ENCODE assay signal across 1 cellular context in genomic region chr14:98163285-98163741, GRCh38.
TF ChIP-seq lines count a peak whose summit lies in the region.

No MANE protein-coding gene starts in this region.

TF ChIP-seq in H1, 55 proteins besides CTCF, POLR2A, EP300 and RAD21 (continued from another document):
- TF ChIP-seq TCF12 (IDR thresholded peaks at IDR 0.05; ENCODE audit: low read depth, low read length): no peak
- TF ChIP-seq PHF8 (conservative IDR thresholded peaks at IDR 0.05; ENCODE audit: low read depth, low read length): no peak
- TF ChIP-seq NANOG (IDR thresholded peaks at IDR 0.05; ENCODE audit: insufficient read depth, low read depth, low read length, poor library complexity, severe bottlenecking): no peak
- no peak for TF ChIP-seq YY1 (IDR thresholded peaks at IDR 0.05; ENCODE audit: low read depth, low read length)
- TF ChIP-seq CHD2 (IDR thresholded peaks at IDR 0.05; ENCODE audit: low read length): no peak
- no peak for TF ChIP-seq CHD7 (IDR thresholded peaks at IDR 0.05; ENCODE audit: insufficient replicate concordance, low read length)
